ENCODE assay signal across 24 cellular contexts in genomic region chr2:15596968-15597367, GRCh38. TPM values are rescaled to one million over a fixed set of nuclear protein-coding genes. Genes with fewer than 3 reads are reported as not detected.
DNase-seq lines count a peak whose midpoint lies in the region; ATAC-seq, FAIRE-seq and TF ChIP-seq lines count a peak whose summit lies in the region.
"Had no signal": no experiment of that assay in that cellular context is flagged by ENCODE, and none has a peak within 500 bp of the region (broad histone marks: within the 10 kb centered on the region; RNA-seq: fewer than 3 reads in every experiment).

No MANE protein-coding gene starts in this region.

- H3F3A ChIP-seq in Loucy (ENCODE audit: low read depth) = no peaks in the 10 kb centered on the region; the same call in 1 of the 2 replicates

- H3K9me3 Mint-ChIP-seq in activated naive CD4-positive, alpha-beta T cell treated with anti-CD3 and anti-CD28 coated beads, Interleukin-2, amount 50 U/mL, for 24 hours = no peaks in the 10 kb centered on the region
- no peaks in the 10 kb centered on the region for H3K9me3 Mint-ChIP-seq in activated naive CD4-positive, alpha-beta T cell treated with anti-CD3 and anti-CD28 coated beads, Interleukin-2, amount 10 ng/mL, durations not matched to agents 7 days and 5 days
- H3K9me3 Mint-ChIP-seq: CD4-positive, alpha-beta T cell; CD8-positive, alpha-beta memory T cell; HFFc6 had no signal

- H3K9me2 ChIP-seq in Loucy (replicated peaks; ENCODE audit: low read depth, low read length) = no peaks in the 10 kb centered on the region

- H3K4me3 Mint-ChIP-seq in activated naive CD4-positive, alpha-beta T cell treated with anti-CD3 and anti-CD28 coated beads, Interleukin-2, amount 50 U/mL, for 24 hours = no peak overlapping the region
- no peak overlapping the region for H3K4me3 Mint-ChIP-seq in activated naive CD4-positive, alpha-beta T cell treated with anti-CD3 and anti-CD28 coated beads, Interleukin-2, amount 10 ng/mL, durations not matched to agents 7 days and 5 days
- H3K4me3 Mint-ChIP-seq: B cell; CD4-positive, alpha-beta T cell; CD8-positive, alpha-beta memory T cell; HFFc6 had no signal

- peaks cover 27% of the 10 kb centered on the region for H3K4me1 Mint-ChIP-seq in activated naive CD4-positive, alpha-beta T cell treated with anti-CD3 and anti-CD28 coated beads, Interleukin-2, amount 50 U/mL, for 24 hours
- H3K4me1 Mint-ChIP-seq in activated naive CD4-positive, alpha-beta T cell treated with anti-CD3 and anti-CD28 coated beads, Interleukin-2, amount 10 ng/mL, durations not matched to agents 7 days and 5 days = peaks cover 21% of the 10 kb centered on the region

- DNase-seq in activated naive CD4-positive, alpha-beta T cell treated with anti-CD3 and anti-CD28 coated beads, Interleukin-2, amount 10 ng/mL, durations not matched to agents 7 days and 5 days = no peak
- DNase-seq in keratinocyte (ENCODE audit: low read depth, low spot score) (no peak), DMS153 (lab: John Stamatoyannopoulos, UW) (no peak), CD1c-positive myeloid dendritic cell (ENCODE audit: extremely low spot score) (no peak)
- DNase-seq: Calu3; CD4-positive, alpha-beta T cell; CD8-positive, alpha-beta memory T cell; COR-L47; DMS79; EL; GF-D8; GOT3; HFFc6 had no signal

- no peak for ATAC-seq in GM19467 (IDR thresholded peaks at IDR 0.05; ENCODE audit: unreplicated experiment)

- dilution Hi-C loops in keratinocyte (cut with MboI; ENCODE audit: extremely low pct_ligation_motif_present, low sequenced_read_pairs) = no loop called here

- CTCF ChIA-PET in activated naive CD4-positive, alpha-beta T cell treated with anti-CD3 and anti-CD28 coated beads, Interleukin-2, amount 10 ng/mL, durations not matched to agents 7 days and 5 days (lab: Charles Lee) = no interaction called here

- H2AFZ ChIP-seq in Loucy (ENCODE audit: low read length) (no peak overlapping the region), keratinocyte (ENCODE audit: control insufficient read depth, low read length) (no peak overlapping the region)

- H4K20me1 ChIP-seq in Loucy (ENCODE audit: insufficient read depth, low read length, poor library complexity, severe bottlenecking) (peaks cover 22% of the 10 kb centered on the region), keratinocyte (ENCODE audit: control insufficient read depth, extremely low read depth, insufficient read depth, low read length) (no peaks in the 10 kb centered on the region)

- H3K27me3 ChIP-seq in Loucy (ENCODE audit: insufficient read depth, low read length, poor library complexity, severe bottlenecking) = no peaks in the 10 kb centered on the region
- no peaks in the 10 kb centered on the region for H3K27me3 ChIP-seq in keratinocyte (ENCODE audit: control insufficient read depth, extremely low read depth, insufficient read depth, low read length)
- H3K27me3 ChIP-seq: BLaER1 had no signal

- H3K9ac ChIP-seq in Loucy (ENCODE audit: low read depth, low read length, poor library complexity, severe bottlenecking) = no peak overlapping the region
- H3K9ac ChIP-seq in keratinocyte (ENCODE audit: control insufficient read depth, extremely low read depth, insufficient read depth, low read length) = no peak overlapping the region
- H3K9ac ChIP-seq: BLaER1 had no signal

- H3K9me3 ChIP-seq in Loucy (ENCODE audit: insufficient read depth, low read depth, low read length) = no peaks in the 10 kb centered on the region
- no peaks in the 10 kb centered on the region for H3K9me3 ChIP-seq in keratinocyte (ENCODE audit: control insufficient read depth, low read depth, low read length)
- H3K9me3 ChIP-seq: BLaER1, HAP-1 had no signal

- H3K27me3 Mint-ChIP-seq in activated naive CD4-positive, alpha-beta T cell treated with anti-CD3 and anti-CD28 coated beads, Interleukin-2, amount 50 U/mL, for 24 hours = no peaks in the 10 kb centered on the region
- H3K27me3 Mint-ChIP-seq in activated naive CD4-positive, alpha-beta T cell treated with anti-CD3 and anti-CD28 coated beads, Interleukin-2, amount 10 ng/mL, durations not matched to agents 7 days and 5 days = no peaks in the 10 kb centered on the region
- H3K27me3 Mint-ChIP-seq: B cell; CD4-positive, alpha-beta T cell had no signal

- no peak overlapping the region for H3K27ac ChIP-seq in keratinocyte (ENCODE audit: control insufficient read depth, insufficient read depth, low read length)
- H3K27ac ChIP-seq: BLaER1, C4-2B had no signal

- FAIRE-seq in keratinocyte (lab: Jason Lieb, UNC) = peak; percentile 29
- FAIRE-seq: A204.1, GM12891, GM18507, H54 had no signal

- H3K36me3 ChIP-seq in Loucy (ENCODE audit: insufficient read depth, low read length) (peaks cover 60% of the 10 kb centered on the region), keratinocyte (ENCODE audit: control insufficient read depth in 2 of 2, extremely low read depth in 1 of 2, insufficient read depth in 2 of 2, low read length in 2 of 2) (peaks cover 19 to 25% of the 10 kb centered on the region in 2 experiments)

- TF ChIP-seq CTCF in Loucy (conservative IDR thresholded peaks at IDR 0.05; ENCODE audit: low read length) (no peak), keratinocyte (optimal IDR thresholded peaks at IDR 0.05 in 1 of 3, IDR thresholded peaks at IDR 0.05 in 1 of 3, conservative IDR thresholded peaks at IDR 0.05 in 1 of 3; ENCODE audit: extremely low read depth in 1 of 3, insufficient read depth in 2 of 3, low read length in 3 of 3) (no peak)

- H3K79me2 ChIP-seq in Loucy (ENCODE audit: insufficient read depth, low read length) (peaks cover 42% of the 10 kb centered on the region), keratinocyte (ENCODE audit: control insufficient read depth, insufficient read depth, low read length) (peaks cover 36% of the 10 kb centered on the region)

- H3K36me3 Mint-ChIP-seq in activated naive CD4-positive, alpha-beta T cell treated with anti-CD3 and anti-CD28 coated beads, Interleukin-2, amount 50 U/mL, for 24 hours = peaks cover 20% of the 10 kb centered on the region
- peaks cover 46% of the 10 kb centered on the region for H3K36me3 Mint-ChIP-seq in activated naive CD4-positive, alpha-beta T cell treated with anti-CD3 and anti-CD28 coated beads, Interleukin-2, amount 10 ng/mL, durations not matched to agents 7 days and 5 days

- H3K27ac Mint-ChIP-seq in activated naive CD4-positive, alpha-beta T cell treated with anti-CD3 and anti-CD28 coated beads, Interleukin-2, amount 50 U/mL, for 24 hours = peak overlapping the region; percentile 5
- no peak overlapping the region for H3K27ac Mint-ChIP-seq in activated naive CD4-positive, alpha-beta T cell treated with anti-CD3 and anti-CD28 coated beads, Interleukin-2, amount 10 ng/mL, durations not matched to agents 7 days and 5 days
- H3K27ac Mint-ChIP-seq: B cell; CD4-positive, alpha-beta T cell had no signal

- H3K4me3 ChIP-seq in Loucy (ENCODE audit: low read length, poor library complexity, severe bottlenecking) (no peak overlapping the region), keratinocyte (ENCODE audit: control insufficient read depth in 2 of 3, extremely low read depth in 1 of 3, insufficient read depth in 2 of 3, low read depth in 1 of 3, low read length in 3 of 3) (no peak overlapping the region)
- H3K4me3 ChIP-seq: BLaER1, HAP-1 had no signal

- H3K4me1 ChIP-seq in Loucy (ENCODE audit: insufficient read depth, low read length, poor library complexity, severe bottlenecking) = peaks cover 53% of the 10 kb centered on the region
- peaks cover 5% of the 10 kb centered on the region for H3K4me1 ChIP-seq in keratinocyte (ENCODE audit: control insufficient read depth, extremely low read depth, insufficient read depth, low read length)

- no peaks in the 10 kb centered on the region for H3K9me1 ChIP-seq in keratinocyte (ENCODE audit: control insufficient read depth, extremely low read depth, insufficient read depth, low read length)

- H3K4me2 ChIP-seq in Loucy (ENCODE audit: low read depth, low read length, poor library complexity, severe bottlenecking) = peak overlapping the region; percentile 91
- H3K4me2 ChIP-seq in keratinocyte (ENCODE audit: control insufficient read depth, extremely low read depth, insufficient read depth, low read depth, low read length) = no peak overlapping the region
- H3K4me2 ChIP-seq: BLaER1 had no signal

RNA-seq across cellular contexts. Expression of gene DDX1, which starts 5.3 kb away (rescaled TPM):
- polyA plus RNA-seq in keratinocyte = 73.9 to 140 TPM (median 104 TPM) in 3 replicates
- 131 TPM for polyA plus RNA-seq in keratinocyte (2011; ENCODE audit: low read depth)
- 80.0 and 140 TPM in 2 replicates for polyA plus RNA-seq in keratinocyte (2011; cell fraction: cytosol; rRNA removed)
- polyA plus RNA-seq in keratinocyte (2011; cell fraction: nucleus; rRNA removed) = 88.1 and 123 TPM in 2 replicates
- polyA plus RNA-seq in keratinocyte (2012; ENCODE audit: low replicate concordance) = 70.7 and 98.6 TPM in 2 replicates
- polyA minus RNA-seq in keratinocyte = 9.6 to 79.2 TPM (median 28.2 TPM) in 3 replicates
- 45.5 TPM for polyA minus RNA-seq in keratinocyte (2011; cell fraction: cytosol; rRNA and poly(A)+ RNA removed)
- 26.5 and 57.1 TPM in 2 replicates for polyA minus RNA-seq in keratinocyte (2011; cell fraction: nucleus; rRNA and poly(A)+ RNA removed)

RNA-seq across cellular contexts. Expression of gene NBAS, which starts 35.8 kb away (rescaled TPM):
- 24.5 to 28.1 TPM (median 27.9 TPM) in 3 replicates for polyA plus RNA-seq in keratinocyte
- 15.7 TPM for polyA plus RNA-seq in keratinocyte (2011; ENCODE audit: low read depth)
- 10.5 and 15.0 TPM in 2 replicates for polyA plus RNA-seq in keratinocyte (2011; cell fraction: cytosol; rRNA removed)
- polyA plus RNA-seq in keratinocyte (2011; cell fraction: nucleus; rRNA removed) = 56.1 and 56.3 TPM in 2 replicates
- polyA plus RNA-seq in keratinocyte (2012; ENCODE audit: low replicate concordance) = 21.5 and 29.9 TPM in 2 replicates
- 47.7 to 84.9 TPM (median 70.4 TPM) in 3 replicates for polyA minus RNA-seq in keratinocyte
- 26.5 TPM for polyA minus RNA-seq in keratinocyte (2011; cell fraction: cytosol; rRNA and poly(A)+ RNA removed)
- 69.6 and 114 TPM in 2 replicates for polyA minus RNA-seq in keratinocyte (2011; cell fraction: nucleus; rRNA and poly(A)+ RNA removed)
